Comparison of ENCODE assay signal across 1 cellular context in the genomic region with DNA sequence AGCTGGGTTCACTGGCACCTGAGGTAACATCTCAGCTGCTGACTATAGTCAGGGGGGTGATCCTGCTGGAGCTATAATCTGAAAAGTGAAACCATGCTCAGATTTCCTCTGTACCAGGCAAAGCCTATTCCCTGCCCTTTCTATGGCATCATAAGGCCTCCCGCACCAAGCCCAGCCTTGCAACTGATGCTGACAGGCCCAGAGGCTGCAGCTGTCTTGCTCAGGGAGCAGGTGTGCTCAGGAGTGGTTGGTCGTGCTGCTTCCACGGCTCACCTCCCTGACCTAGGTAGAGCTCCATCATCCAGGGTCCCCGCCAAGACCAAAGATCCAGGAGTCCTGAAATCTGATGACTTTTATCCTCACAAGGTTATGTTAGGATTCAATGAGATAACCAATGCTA.
TF ChIP-seq lines count a peak whose summit lies in the region.

No MANE protein-coding gene starts in this region.

TF ChIP-seq in IMR-90, 13 proteins besides CTCF, POLR2A, EP300 and RAD21:
- TF ChIP-seq CEBPB (IDR thresholded peaks at IDR 0.05; ENCODE audit: low read depth, low read length) (no peak), RFX5 (IDR thresholded peaks at IDR 0.05; ENCODE audit: low read depth, low read length) (no peak), FOS (IDR thresholded peaks at IDR 0.05; ENCODE audit: low read depth, low read length) (no peak), SMC3 (IDR thresholded peaks at IDR 0.05; ENCODE audit: low read depth, low read length) (no peak), RCOR1 (IDR thresholded peaks at IDR 0.05; ENCODE audit: insufficient replicate concordance, low read length) (no peak), CHD1 (IDR thresholded peaks at IDR 0.05; ENCODE audit: low read depth, low read length) (no peak), MAFK (IDR thresholded peaks at IDR 0.05; ENCODE audit: low read depth, low read length) (no peak), MAZ (IDR thresholded peaks at IDR 0.05; ENCODE audit: borderline replicate concordance, low read depth, low read length) (no peak), MXI1 (IDR thresholded peaks at IDR 0.05; ENCODE audit: borderline replicate concordance, low read depth, low read length) (no peak), NFE2L2 (IDR thresholded peaks at IDR 0.05; ENCODE audit: low read depth, low read length) (no peak), BHLHE40 (IDR thresholded peaks at IDR 0.05; ENCODE audit: low read depth, low read length) (no peak)
- TF ChIP-seq, protein P1, sequence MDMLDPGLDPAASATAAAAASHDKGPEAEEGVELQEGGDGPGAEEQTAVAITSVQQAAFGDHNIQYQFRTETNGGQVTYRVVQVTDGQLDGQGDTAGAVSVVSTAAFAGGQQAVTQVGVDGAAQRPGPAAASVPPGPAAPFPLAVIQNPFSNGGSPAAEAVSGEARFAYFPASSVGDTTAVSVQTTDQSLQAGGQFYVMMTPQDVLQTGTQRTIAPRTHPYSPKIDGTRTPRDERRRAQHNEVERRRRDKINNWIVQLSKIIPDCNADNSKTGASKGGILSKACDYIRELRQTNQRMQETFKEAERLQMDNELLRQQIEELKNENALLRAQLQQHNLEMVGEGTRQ (IDR thresholded peaks at IDR 0.05; ENCODE audit: low read depth, low read length) = no peak
- TF ChIP-seq, protein P2, sequence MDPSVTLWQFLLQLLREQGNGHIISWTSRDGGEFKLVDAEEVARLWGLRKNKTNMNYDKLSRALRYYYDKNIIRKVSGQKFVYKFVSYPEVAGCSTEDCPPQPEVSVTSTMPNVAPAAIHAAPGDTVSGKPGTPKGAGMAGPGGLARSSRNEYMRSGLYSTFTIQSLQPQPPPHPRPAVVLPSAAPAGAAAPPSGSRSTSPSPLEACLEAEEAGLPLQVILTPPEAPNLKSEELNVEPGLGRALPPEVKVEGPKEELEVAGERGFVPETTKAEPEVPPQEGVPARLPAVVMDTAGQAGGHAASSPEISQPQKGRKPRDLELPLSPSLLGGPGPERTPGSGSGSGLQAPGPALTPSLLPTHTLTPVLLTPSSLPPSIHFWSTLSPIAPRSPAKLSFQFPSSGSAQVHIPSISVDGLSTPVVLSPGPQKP (IDR thresholded peaks at IDR 0.05; ENCODE audit: borderline replicate concordance, low read depth, low read length) = no peak
